ENCODE assay signal across 17 cellular contexts in the genomic region with DNA sequence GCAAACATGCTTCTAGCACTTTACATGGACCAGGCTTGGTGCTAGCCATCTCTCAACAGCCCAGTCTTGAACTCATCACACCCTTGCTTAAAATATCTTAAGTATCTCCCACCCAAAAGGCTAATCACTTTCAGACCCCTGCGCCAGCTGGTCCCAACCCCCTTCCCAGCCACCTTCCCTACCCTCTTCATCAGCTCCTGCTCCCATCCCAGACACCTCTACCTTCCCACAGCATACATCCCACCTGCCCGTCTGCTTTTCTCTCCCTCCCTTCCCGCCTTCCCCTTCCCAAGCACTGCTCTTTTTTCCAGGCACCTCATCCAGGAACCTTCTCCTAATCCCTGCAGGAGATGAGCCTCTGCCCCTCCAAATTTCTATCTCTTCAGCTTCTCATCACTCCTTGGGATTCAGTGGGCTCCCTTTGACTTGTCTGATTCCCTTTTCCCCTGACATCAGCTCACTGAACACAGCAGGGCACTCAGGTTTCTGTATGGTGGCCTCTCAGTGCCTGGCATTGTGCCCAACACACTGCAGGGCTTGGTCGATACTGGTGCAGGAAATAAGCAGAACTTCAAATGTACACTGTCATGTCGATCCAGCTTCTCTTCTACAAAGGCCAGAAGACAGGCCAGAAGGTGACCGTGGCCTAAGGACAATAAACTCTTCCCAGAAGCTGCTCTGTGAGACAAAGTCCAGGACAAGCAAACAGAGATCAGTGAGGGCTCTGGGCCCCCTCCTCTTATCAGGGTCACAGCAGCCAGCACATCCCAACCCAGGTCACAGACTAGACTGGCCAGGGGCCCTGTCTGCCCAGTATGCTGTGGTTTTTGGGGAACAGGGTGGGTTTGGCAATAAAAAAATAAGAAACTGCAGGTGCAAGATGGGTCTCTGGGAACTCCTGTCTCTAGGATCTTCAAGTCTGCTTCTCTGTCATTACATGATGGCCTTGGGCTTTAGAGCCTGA. TPM values are rescaled to one million over a fixed set of nuclear protein-coding genes. Genes with fewer than 3 reads are reported as not detected.
A peak's percentile ranks its signal among the peaks of the same experiment; 100 is the strongest.
DNase-seq lines count a peak whose midpoint lies in the region; ATAC-seq and TF ChIP-seq lines count a peak whose summit lies in the region.
"Had no signal": no experiment of that assay in that cellular context is flagged by ENCODE, and none has a peak within 500 bp of the region (broad histone marks: within the 10 kb centered on the region; RNA-seq: fewer than 3 reads in every experiment).

No MANE protein-coding gene starts in this region.

- no peaks in the 10 kb centered on the region for H3K9me2 ChIP-seq in Loucy (replicated peaks; ENCODE audit: low read depth, low read length)

- POLR2A ChIA-PET in WTC11 (lab: Charles Lee): no interaction called here

- H3K79me2 ChIP-seq in Loucy (ENCODE audit: insufficient read depth, low read length): peaks cover 4% of the 10 kb centered on the region; the same call in 1 of the 2 replicates

- no peaks in the 10 kb centered on the region for H3K36me3 ChIP-seq in Loucy (ENCODE audit: insufficient read depth, low read length)
- H3K36me3 ChIP-seq: gastroesophageal sphincter had no signal

- H2AFZ ChIP-seq in Loucy (ENCODE audit: low read length): peak overlapping the region; percentile 13; the same call in 1 of the 2 replicates
- H2AFZ ChIP-seq: GM23248 had no signal

- peak; percentile 27 for DNase-seq in COLO668 (lab: John Stamatoyannopoulos, UW; ENCODE audit: unreplicated experiment)
- no peak for DNase-seq in WTC11 (ENCODE audit: low spot score)
- no peak for DNase-seq in neural crest cell (ENCODE audit: low read depth, low spot score)
- no peak for DNase-seq in iPS-NIHi11 (ENCODE audit: low spot score)
- DNase-seq in KG1 (lab: John Stamatoyannopoulos, UW): no peak
- no peak for DNase-seq in substantia nigra (lab: John Stamatoyannopoulos, UW)
- DNase-seq: activated CD8-positive, alpha-beta T cell treated with anti-CD3 and anti-CD28 coated beads for 36 hours; CD4-positive, alpha-beta memory T cell; GM23248; stimulated activated CD4-positive, alpha-beta T cell treated with anti-CD3 and anti-CD28 coated beads, Interleukin-2, amount 100 ng/mL, for 48 hours; stimulated activated naive CD8-positive, alpha-beta T cell treated with anti-CD3 and anti-CD28 coated beads, Interleukin-15, Interleukin-2, amounts not matched to agents 100 U/mL and 50 U/mL, for 24 hours; T-cell had no signal

- H3K4me3 Mint-ChIP-seq in WTC11: no peak overlapping the region
- H3K4me3 Mint-ChIP-seq in neural crest cell: peak overlapping the region; percentile 55
- H3K4me3 Mint-ChIP-seq: activated CD8-positive, alpha-beta T cell treated with anti-CD3 and anti-CD28 coated beads for 36 hours; T-cell had no signal

- H3K36me3 Mint-ChIP-seq in WTC11 (no peaks in the 10 kb centered on the region), neural crest cell (ENCODE audit: low read depth) (no peaks in the 10 kb centered on the region)
- H3K36me3 Mint-ChIP-seq: T-cell had no signal

- CTCF ChIA-PET in WTC11 (lab: Charles Lee): interaction anchor here (0.5 to 2.1 kb wide), 5 partner anchors 11 to 753 kb away, joined by 3 to 13 read pairs (median 4); no protein-coding TSS in a partner anchor

- H3K9ac ChIP-seq in Loucy (ENCODE audit: low read depth, low read length, poor library complexity, severe bottlenecking): no peak overlapping the region
- H3K9ac ChIP-seq: GM23248 had no signal

- H3K27me3 ChIP-seq in Loucy (ENCODE audit: insufficient read depth, low read length, poor library complexity, severe bottlenecking): no peaks in the 10 kb centered on the region
- H3K27me3 ChIP-seq: dorsolateral prefrontal cortex, gastroesophageal sphincter had no signal

- no peaks in the 10 kb centered on the region for H3K27me3 Mint-ChIP-seq in WTC11 (ENCODE audit: low read depth)
- H3K27me3 Mint-ChIP-seq in neural crest cell (ENCODE audit: low read depth): no peaks in the 10 kb centered on the region
- H3K27me3 Mint-ChIP-seq: activated CD8-positive, alpha-beta T cell treated with anti-CD3 and anti-CD28 coated beads for 36 hours; CD4-positive, alpha-beta memory T cell had no signal

- H3K4me3 ChIP-seq in Loucy (ENCODE audit: low read length, poor library complexity, severe bottlenecking): no peak overlapping the region
- H3K4me3 ChIP-seq: dorsolateral prefrontal cortex, gastroesophageal sphincter, GM23248 had no signal

- peaks cover 4% of the 10 kb centered on the region for H3K4me1 ChIP-seq in Loucy (ENCODE audit: insufficient read depth, low read length, poor library complexity, severe bottlenecking)

- ATAC-seq in WTC11: no peak
- ATAC-seq in GM21723 (IDR thresholded peaks at IDR 0.05; ENCODE audit: unreplicated experiment): no peak
- ATAC-seq: activated CD8-positive, alpha-beta T cell treated with anti-CD3 and anti-CD28 coated beads for 36 hours; gastroesophageal sphincter; stimulated activated naive CD8-positive, alpha-beta T cell treated with anti-CD3 and anti-CD28 coated beads, Interleukin-15, Interleukin-2, amounts not matched to agents 100 U/mL and 50 U/mL, for 24 hours; T-cell had no signal

- H3K4me2 ChIP-seq in Loucy (ENCODE audit: low read depth, low read length, poor library complexity, severe bottlenecking): no peak overlapping the region

- H3F3A ChIP-seq in Loucy (ENCODE audit: low read depth): no peaks in the 10 kb centered on the region

- TF ChIP-seq CTCF in Loucy (conservative IDR thresholded peaks at IDR 0.05; ENCODE audit: low read length) (no peak), WTC11 (IDR thresholded peaks at IDR 0.05) (no peak), neural crest cell (conservative IDR thresholded peaks at IDR 0.05) (no peak)

- no peak overlapping the region for H3K27ac ChIP-seq in substantia nigra (ENCODE audit: low read depth, low read length, poor library complexity, severe bottlenecking)
- H3K27ac ChIP-seq: dorsolateral prefrontal cortex, gastroesophageal sphincter, GM23248 had no signal

- no peaks in the 10 kb centered on the region for H4K20me1 ChIP-seq in Loucy (ENCODE audit: insufficient read depth, low read length, poor library complexity, severe bottlenecking)

- H3K9me3 Mint-ChIP-seq in WTC11: no peaks in the 10 kb centered on the region
- H3K9me3 Mint-ChIP-seq in neural crest cell: no peaks in the 10 kb centered on the region
- H3K9me3 Mint-ChIP-seq: activated CD8-positive, alpha-beta T cell treated with anti-CD3 and anti-CD28 coated beads for 36 hours; CD4-positive, alpha-beta memory T cell; T-cell had no signal

- no peaks in the 10 kb centered on the region for H3K9me3 ChIP-seq in Loucy (ENCODE audit: insufficient read depth, low read depth, low read length)
- H3K9me3 ChIP-seq: gastroesophageal sphincter had no signal

- no peaks in the 10 kb centered on the region for H3K4me1 Mint-ChIP-seq in WTC11
- H3K4me1 Mint-ChIP-seq in neural crest cell: peaks cover 9% of the 10 kb centered on the region

- H3K27ac Mint-ChIP-seq in WTC11 (no peak overlapping the region), neural crest cell (ENCODE audit: unreplicated experiment) (no peak overlapping the region)
- H3K27ac Mint-ChIP-seq: activated CD8-positive, alpha-beta T cell treated with anti-CD3 and anti-CD28 coated beads for 36 hours; T-cell had no signal

TF ChIP-seq in WTC11, 78 proteins besides CTCF, POLR2A, EP300 and RAD21:
- peak; percentile 70 for TF ChIP-seq GABPB1 (CRISPR knock-in tag; IDR thresholded peaks at IDR 0.05)
- TF ChIP-seq MXD4 (CRISPR knock-in tag; IDR thresholded peaks at IDR 0.05; ENCODE audit: borderline replicate concordance): no peak

RNA-seq across cellular contexts. Expression of a gene that starts 2.2 kb away (rescaled TPM):
- total RNA-seq in WTC11 (2021): 0.26 to 0.69 TPM (median 0.50 TPM) in 3 replicates
- total RNA-seq in neural crest cell: not detected in 2 replicates
- total RNA-seq: activated CD8-positive, alpha-beta T cell treated with anti-CD3 and anti-CD28 coated beads for 36 hours; CD4-positive, alpha-beta memory T cell; gastroesophageal sphincter; GM23248; osteoblast had no signal

RNA-seq across cellular contexts. Expression of a gene that starts 4.4 kb away (rescaled TPM):
- 30.3 to 31.4 TPM (median 31.2 TPM) in 3 replicates for total RNA-seq in WTC11 (2021)
- total RNA-seq in neural crest cell: 45.9 and 52.3 TPM in 2 replicates

RNA-seq across cellular contexts. Expression of a gene that starts 19.4 kb away (rescaled TPM):
- total RNA-seq in WTC11 (2021) (0.23 to 0.37 TPM (median 0.25 TPM) in 3 replicates), neural crest cell (0.52 TPM in 1 of 2 replicates, not detected in the other)
- total RNA-seq: activated CD8-positive, alpha-beta T cell treated with anti-CD3 and anti-CD28 coated beads for 36 hours; CD4-positive, alpha-beta memory T cell; GM23248 had no signal

RNA-seq across cellular contexts. Expression of a gene that starts 55.3 kb away (rescaled TPM):
- 2.4 to 6.2 TPM (median 3.9 TPM) in 3 replicates for total RNA-seq in WTC11 (2021)
- total RNA-seq in neural crest cell: 6.3 and 8.6 TPM in 2 replicates

RNA-seq across cellular contexts. Expression of a gene that starts 59.6 kb away (rescaled TPM):
- 2.7 to 4.2 TPM (median 3.3 TPM) in 3 replicates for total RNA-seq in WTC11 (2021)
- 3.4 and 4.1 TPM in 2 replicates for total RNA-seq in neural crest cell
- total RNA-seq: activated CD8-positive, alpha-beta T cell treated with anti-CD3 and anti-CD28 coated beads for 36 hours; GM23248 had no signal
